ENCODE assay signal across 8 cellular contexts in genomic region chr14:50312734-50313054, GRCh38. TPM values are rescaled to one million over a fixed set of nuclear protein-coding genes. Genes with fewer than 3 reads are reported as not detected.
A peak's percentile ranks its signal among the peaks of the same experiment; 100 is the strongest.
DNase-seq lines count a peak whose midpoint lies in the region; ATAC-seq, FAIRE-seq and TF ChIP-seq lines count a peak whose summit lies in the region.

No MANE protein-coding gene starts in this region.

- H3K9me1 ChIP-seq in keratinocyte (ENCODE audit: control insufficient read depth, extremely low read depth, insufficient read depth, low read length), result no peaks in the 10 kb centered on the region

- H3K4me3 Mint-ChIP-seq in activated naive CD8-positive, alpha-beta T cell treated with anti-CD3 and anti-CD28 coated beads for 36 hours, result peak overlapping the region; percentile 91

- H3K27ac Mint-ChIP-seq in activated naive CD8-positive, alpha-beta T cell treated with anti-CD3 and anti-CD28 coated beads for 36 hours, result peak overlapping the region; percentile 98

- H2AFZ ChIP-seq in keratinocyte (ENCODE audit: control insufficient read depth, low read length), result peak overlapping the region; percentile 79

- H3K4me3 ChIP-seq in LNCaP clone FGC (ENCODE audit: low read depth, low read length), result peak overlapping the region; percentile 95
- H3K4me3 ChIP-seq in keratinocyte (ENCODE audit: control insufficient read depth in 2 of 3, extremely low read depth in 1 of 3, insufficient read depth in 2 of 3, low read depth in 1 of 3, low read length in 3 of 3), result peak overlapping the region; percentile 73 to 91 (median 79)

- no peaks in the 10 kb centered on the region for H4K20me1 ChIP-seq in keratinocyte (ENCODE audit: control insufficient read depth, extremely low read depth, insufficient read depth, low read length)

- no peaks in the 10 kb centered on the region for H3K27me3 Mint-ChIP-seq in activated naive CD8-positive, alpha-beta T cell treated with anti-CD3 and anti-CD28 coated beads for 36 hours

- FAIRE-seq in keratinocyte (lab: Jason Lieb, UNC), result no peak

- H3K4me1 ChIP-seq in keratinocyte (ENCODE audit: control insufficient read depth, extremely low read depth, insufficient read depth, low read length), result peaks cover 11% of the 10 kb centered on the region

- peak overlapping the region; percentile 93 for H3K4me2 ChIP-seq in keratinocyte (ENCODE audit: control insufficient read depth, extremely low read depth, insufficient read depth, low read depth, low read length)

- H3K36me3 Mint-ChIP-seq in activated naive CD8-positive, alpha-beta T cell treated with anti-CD3 and anti-CD28 coated beads for 36 hours, result peaks cover 47% of the 10 kb centered on the region

- no peaks in the 10 kb centered on the region for H3K36me3 ChIP-seq in keratinocyte (ENCODE audit: control insufficient read depth in 2 of 2, extremely low read depth in 1 of 2, insufficient read depth in 2 of 2, low read length in 2 of 2)

- 0 out of 2 replicates have a peak, but pooled peaks have one; percentile 1 for TF ChIP-seq CTCF in LNCaP clone FGC (IDR thresholded peaks at IDR 0.05; ENCODE audit: control insufficient read depth, extremely low read depth, insufficient read depth)
- TF ChIP-seq CTCF in keratinocyte (optimal IDR thresholded peaks at IDR 0.05 in 1 of 3, IDR thresholded peaks at IDR 0.05 in 1 of 3, conservative IDR thresholded peaks at IDR 0.05 in 1 of 3; ENCODE audit: extremely low read depth in 1 of 3, insufficient read depth in 2 of 3, low read length in 3 of 3), result no peak

- H3K4me1 Mint-ChIP-seq in activated naive CD8-positive, alpha-beta T cell treated with anti-CD3 and anti-CD28 coated beads for 36 hours, result peaks cover 51% of the 10 kb centered on the region

- peak overlapping the region; percentile 89 for H3K9ac ChIP-seq in keratinocyte (ENCODE audit: control insufficient read depth, extremely low read depth, insufficient read depth, low read length)

- ATAC-seq in GM21390 (IDR thresholded peaks at IDR 0.05; ENCODE audit: unreplicated experiment), result peak; percentile 25

- dilution Hi-C loops in keratinocyte (cut with MboI; ENCODE audit: extremely low pct_ligation_motif_present, low sequenced_read_pairs), result no loop called here

- peaks cover 12% of the 10 kb centered on the region for H3K9me3 Mint-ChIP-seq in activated naive CD8-positive, alpha-beta T cell treated with anti-CD3 and anti-CD28 coated beads for 36 hours

- DNase-seq in DMS153 treated with DMSO at 0.1 percent for 48 hours (lab: John Stamatoyannopoulos, UW; ENCODE audit: unreplicated experiment) (peak; percentile 48), LNCaP clone FGC (ENCODE audit: low read depth) (peak; percentile 79), keratinocyte (ENCODE audit: low read depth, low spot score) (no peak), substantia nigra (lab: John Stamatoyannopoulos, UW) (no peak)
- no peak for DNase-seq in activated naive CD8-positive, alpha-beta T cell treated with anti-CD3 and anti-CD28 coated beads for 36 hours
- no peak for DNase-seq in stimulated activated CD4-positive, alpha-beta T cell treated with anti-CD3 and anti-CD28 coated beads, Interleukin-4, amount 100 ng/mL, for 4 hours
- no peak for DNase-seq in stimulated activated CD4-positive, alpha-beta T cell treated with anti-CD3 and anti-CD28 coated beads, Interleukin-4, amount 100 ng/mL, for 24 hours

- no peaks in the 10 kb centered on the region for H3K9me3 ChIP-seq in keratinocyte (ENCODE audit: control insufficient read depth, low read depth, low read length)

- peaks cover 21% of the 10 kb centered on the region for H3K79me2 ChIP-seq in keratinocyte (ENCODE audit: control insufficient read depth, insufficient read depth, low read length)

- H3K27me3 ChIP-seq in keratinocyte (ENCODE audit: control insufficient read depth, extremely low read depth, insufficient read depth, low read length), result no peaks in the 10 kb centered on the region

- H3K27ac ChIP-seq in keratinocyte (ENCODE audit: control insufficient read depth, insufficient read depth, low read length) (peak overlapping the region; percentile 88), substantia nigra (ENCODE audit: low read depth, low read length, poor library complexity, severe bottlenecking) (peak overlapping the region; percentile 88)

RNA-seq across cellular contexts. Expression of gene DMAC2L, which starts 0.6 kb away (rescaled TPM):
- 10 to 100 TPM; 14.5 to 18.1 TPM for total RNA-seq in activated naive CD8-positive, alpha-beta T cell treated with anti-CD3 and anti-CD28 coated beads for 36 hours
- polyA plus RNA-seq in keratinocyte, result 11.2 to 12.4 TPM (median 11.7 TPM) in 3 replicates
- polyA plus RNA-seq in keratinocyte (2011; ENCODE audit: low read depth), result 7.8 TPM
- 7.7 and 9.2 TPM in 2 replicates for polyA plus RNA-seq in keratinocyte (2011; cell fraction: cytosol; rRNA removed)
- polyA plus RNA-seq in keratinocyte (2011; cell fraction: nucleus; rRNA removed), result 7.5 and 8.8 TPM in 2 replicates
- polyA plus RNA-seq in keratinocyte (2012; ENCODE audit: low replicate concordance), result 8.0 and 8.7 TPM in 2 replicates
- polyA minus RNA-seq in keratinocyte, result 2.4 to 10.9 TPM (median 8.1 TPM) in 3 replicates
- 7.1 TPM for polyA minus RNA-seq in keratinocyte (2011; cell fraction: cytosol; rRNA and poly(A)+ RNA removed)
- polyA minus RNA-seq in keratinocyte (2011; cell fraction: nucleus; rRNA and poly(A)+ RNA removed), result 3.0 and 5.8 TPM in 2 replicates

RNA-seq across cellular contexts. Expression of gene L2HGDH, which starts 0.7 kb away (rescaled TPM):
- 10 to 100 TPM; 21.1 to 21.6 TPM for total RNA-seq in activated naive CD8-positive, alpha-beta T cell treated with anti-CD3 and anti-CD28 coated beads for 36 hours
- polyA plus RNA-seq in keratinocyte, result 5.0 to 7.9 TPM (median 6.4 TPM) in 3 replicates
- 7.0 TPM for polyA plus RNA-seq in keratinocyte (2011; ENCODE audit: low read depth)
- polyA plus RNA-seq in keratinocyte (2011; cell fraction: cytosol; rRNA removed), result 4.2 and 6.6 TPM in 2 replicates
- polyA plus RNA-seq in keratinocyte (2011; cell fraction: nucleus; rRNA removed), result 5.9 and 6.5 TPM in 2 replicates
- polyA plus RNA-seq in keratinocyte (2012; ENCODE audit: low replicate concordance), result 5.2 and 7.4 TPM in 2 replicates
- 1.7 to 2.9 TPM (median 1.9 TPM) in 3 replicates for polyA minus RNA-seq in keratinocyte
- 10.7 TPM for polyA minus RNA-seq in keratinocyte (2011; cell fraction: cytosol; rRNA and poly(A)+ RNA removed)
- 5.0 and 7.8 TPM in 2 replicates for polyA minus RNA-seq in keratinocyte (2011; cell fraction: nucleus; rRNA and poly(A)+ RNA removed)

Comparison
In these comparisons a context has a peak if more than half of its experiments do, and no peak if none do; other contexts are left out.
1. DNase-seq: peak in DMS153 treated with DMSO at 0.1 percent for 48 hours (single experiment) and LNCaP clone FGC (single experiment); none in activated naive CD8-positive, alpha-beta T cell treated with anti-CD3 and anti-CD28 coated beads for 36 hours (single experiment), keratinocyte (single experiment), substantia nigra (0 of 49), stimulated activated CD4-positive, alpha-beta T cell treated with anti-CD3 and anti-CD28 coated beads, Interleukin-4, amount 100 ng/mL, for 4 hours (0 of 2) and stimulated activated CD4-positive, alpha-beta T cell treated with anti-CD3 and anti-CD28 coated beads, Interleukin-4, amount 100 ng/mL, for 24 hours (single experiment).